38 cellular contexts compared by ENCODE assay signal in the genomic region with DNA sequence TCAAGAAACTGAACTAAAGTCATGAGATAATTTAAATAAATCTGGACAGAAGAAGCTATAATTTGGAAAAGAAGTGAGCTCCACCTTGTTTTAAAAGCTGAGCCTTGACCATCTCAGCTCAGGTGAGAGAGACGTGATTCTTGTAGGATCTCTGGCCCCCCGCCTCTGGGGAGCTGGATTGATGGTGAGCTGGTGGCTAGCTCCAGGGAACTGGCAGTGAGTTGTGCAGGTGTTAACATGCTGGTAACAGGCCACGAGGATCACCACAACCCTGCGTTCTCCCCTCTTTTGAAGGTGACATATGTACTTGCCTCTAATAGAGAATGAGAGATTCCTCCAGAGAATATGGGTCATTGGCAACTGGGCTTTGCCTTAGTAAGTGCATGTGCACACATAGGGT.
"Had no signal": no experiment of that assay in that cellular context is flagged by ENCODE, and none has a peak within 500 bp of the region (broad histone marks: within the 10 kb centered on the region; RNA-seq: fewer than 3 reads in every experiment).

No MANE protein-coding gene starts in this region.

- H3K36me3 ChIP-seq: adrenal gland, ascending aorta, brain microvascular endothelial cell, breast epithelium, cardiac muscle cell had no signal

- H3K27me3 ChIP-seq: adrenal gland, ascending aorta, body of pancreas, brain microvascular endothelial cell, breast epithelium, cardiac muscle cell had no signal

- H3K4me3 ChIP-seq: adrenal gland, ascending aorta, body of pancreas, breast epithelium, cardiac muscle cell had no signal

- H3K9me3 Mint-ChIP-seq: activated naive CD4-positive, alpha-beta T cell treated with anti-CD3 and anti-CD28 coated beads for 36 hours; activated naive CD4-positive, alpha-beta T cell treated with anti-CD3 and anti-CD28 coated beads, Interleukin-2, amount 10 ng/mL, durations not matched to agents 7 days and 5 days; activated naive CD4-positive, alpha-beta T cell treated with anti-CD3 and anti-CD28 coated beads, Interleukin-2, amount 50 U/mL, for 24 hours; activated naive CD4-positive, alpha-beta T cell treated with anti-CD3 and anti-CD28 coated beads, Interleukin-2, amount 50 U/mL, for 72 hours; activated naive CD8-positive, alpha-beta T cell treated with anti-CD3 and anti-CD28 coated beads for 36 hours; activated naive CD8-positive, alpha-beta T cell treated with anti-CD3 and anti-CD28 coated beads, Interleukin-2, amount 10 ng/mL, durations not matched to agents 7 days and 5 days; activated naive CD8-positive, alpha-beta T cell treated with anti-CD3 and anti-CD28 coated beads, Interleukin-2, amount 50 U/mL, for 24 hours; activated T-cell treated with anti-CD3 and anti-CD28 coated beads, Interleukin-2, amount 50 U/mL, for 24 hours; activated T-cell treated with anti-CD3 and anti-CD28 coated beads, Interleukin-2, amount 50 U/mL, for 4 hours; activated T-cell treated with anti-CD3 and anti-CD28 coated beads, Interleukin-2, amount 50 U/mL, for 72 hours; activated T-helper 1 cell treated with anti-CD3 and anti-CD28 coated beads, Interleukin-12 subunit alpha, Interleukin-12 subunit beta, Interleukin-2, Interleukin-4 antibody, amounts not matched to agents 30 ng/mL and 10 ng/mL and 1 ng/mL, durations not matched to agents 14 hours and 24 hours and 36 hours; activated T-helper 17 cell treated with anti-CD3 and anti-CD28 coated beads, Interleukin-2, amount 50 U/mL, for 72 hours; activated T-helper 2 cell treated with anti-CD3 and anti-CD28 coated beads, Interferon-gamma antibody, Interleukin-2, Interleukin-4, amounts not matched to agents 10 μg/mL and 5 μg/mL and 100 μg/mL, durations not matched to agents 14 hours and 24 hours and 36 hours had no signal

- H3K4me1 ChIP-seq: adrenal gland, ascending aorta, body of pancreas, breast epithelium had no signal

- H3K4me1 Mint-ChIP-seq: activated naive CD4-positive, alpha-beta T cell treated with anti-CD3 and anti-CD28 coated beads, Interleukin-2, amount 10 ng/mL, durations not matched to agents 7 days and 5 days; activated naive CD4-positive, alpha-beta T cell treated with anti-CD3 and anti-CD28 coated beads, Interleukin-2, amount 50 U/mL, for 24 hours; activated naive CD8-positive, alpha-beta T cell treated with anti-CD3 and anti-CD28 coated beads for 36 hours; activated naive CD8-positive, alpha-beta T cell treated with anti-CD3 and anti-CD28 coated beads, Interleukin-2, amount 10 ng/mL, durations not matched to agents 7 days and 5 days; activated naive CD8-positive, alpha-beta T cell treated with anti-CD3 and anti-CD28 coated beads, Interleukin-2, amount 50 U/mL, for 24 hours; activated T-helper 17 cell treated with anti-CD3 and anti-CD28 coated beads, Interleukin-2, amount 50 U/mL, for 72 hours; central memory CD8-positive, alpha-beta T cell had no signal

- H3K27ac ChIP-seq: adrenal gland, ascending aorta, body of pancreas, brain microvascular endothelial cell, breast epithelium, cardiac muscle cell had no signal

- H3K27me3 Mint-ChIP-seq: activated naive CD4-positive, alpha-beta T cell treated with anti-CD3 and anti-CD28 coated beads, Interleukin-2, amount 10 ng/mL, durations not matched to agents 7 days and 5 days; activated naive CD8-positive, alpha-beta T cell; activated naive CD8-positive, alpha-beta T cell treated with anti-CD3 and anti-CD28 coated beads for 36 hours; activated T-cell treated with anti-CD3 and anti-CD28 coated beads, Interleukin-2, amount 50 U/mL, for 24 hours; brain; central memory CD8-positive, alpha-beta T cell had no signal

- FAIRE-seq: astrocyte, bronchial epithelial cell had no signal

- DNase-seq: activated effector memory CD4-positive, alpha-beta T cell treated with anti-CD3 and anti-CD28 coated beads, Interleukin-2, amount 50 U/mL, for 16 hours; activated effector memory CD4-positive, alpha-beta T cell treated with Interleukin-2 at 50 U/mL for 16 hours; activated gamma-delta T cell; activated gamma-delta T cell treated with Interleukin-2 at 50 U/mL for 16 hours; activated naive CD4-positive, alpha-beta T cell; activated naive CD4-positive, alpha-beta T cell treated with anti-CD3 and anti-CD28 coated beads for 36 hours; activated naive CD4-positive, alpha-beta T cell treated with anti-CD3 and anti-CD28 coated beads, Interleukin-2, amount 10 ng/mL, durations not matched to agents 7 days and 5 days; activated naive CD4-positive, alpha-beta T cell treated with anti-CD3 and anti-CD28 coated beads, Interleukin-2, amount 50 U/mL, for 16 hours; activated naive CD4-positive, alpha-beta T cell treated with Interleukin-2 at 50 U/mL for 16 hours; activated naive CD8-positive, alpha-beta T cell treated with anti-CD3 and anti-CD28 coated beads for 36 hours; activated naive CD8-positive, alpha-beta T cell treated with anti-CD3 and anti-CD28 coated beads, Interleukin-2, amount 10 ng/mL, durations not matched to agents 7 days and 5 days; activated naive CD8-positive, alpha-beta T cell treated with anti-CD3 and anti-CD28 coated beads, Interleukin-2, amount 50 U/mL, for 24 hours; activated T-cell treated with anti-CD3 and anti-CD28 coated beads, Interleukin-2, amount 50 U/mL, for 24 hours; activated T-cell treated with anti-CD3 and anti-CD28 coated beads, Interleukin-2, amount 50 U/mL, for 4 hours; activated T-cell treated with anti-CD3 and anti-CD28 coated beads, Interleukin-2, amount 50 U/mL, for 48 hours; activated T-cell treated with anti-CD3 and anti-CD28 coated beads, Interleukin-2, amount 50 U/mL, for 72 hours; adrenal gland; amniotic stem cell; amygdala; aorta; body of pancreas; brain microvascular endothelial cell; caudate nucleus; central memory CD4-positive, alpha-beta T cell; cerebellar nuclear complex had no signal

- H3K27ac Mint-ChIP-seq: activated naive CD4-positive, alpha-beta T cell treated with anti-CD3 and anti-CD28 coated beads for 36 hours; activated naive CD4-positive, alpha-beta T cell treated with anti-CD3 and anti-CD28 coated beads, Interleukin-2, amount 10 ng/mL, durations not matched to agents 7 days and 5 days; activated naive CD4-positive, alpha-beta T cell treated with anti-CD3 and anti-CD28 coated beads, Interleukin-2, amount 50 U/mL, for 24 hours; activated naive CD4-positive, alpha-beta T cell treated with anti-CD3 and anti-CD28 coated beads, Interleukin-2, amount 50 U/mL, for 72 hours; activated naive CD8-positive, alpha-beta T cell; activated naive CD8-positive, alpha-beta T cell treated with anti-CD3 and anti-CD28 coated beads for 36 hours; activated naive CD8-positive, alpha-beta T cell treated with anti-CD3 and anti-CD28 coated beads, Interleukin-2, amount 10 ng/mL, durations not matched to agents 7 days and 5 days; activated naive CD8-positive, alpha-beta T cell treated with anti-CD3 and anti-CD28 coated beads, Interleukin-2, amount 50 U/mL, for 24 hours; activated T-cell treated with anti-CD3 and anti-CD28 coated beads, Interleukin-2, amount 50 U/mL, for 24 hours; activated T-cell treated with anti-CD3 and anti-CD28 coated beads, Interleukin-2, amount 50 U/mL, for 72 hours; activated T-helper 1 cell treated with anti-CD3 and anti-CD28 coated beads, Interleukin-12 subunit alpha, Interleukin-12 subunit beta, Interleukin-2, Interleukin-4 antibody, amounts not matched to agents 30 ng/mL and 10 ng/mL and 1 ng/mL, durations not matched to agents 14 hours and 24 hours and 36 hours; activated T-helper 17 cell treated with anti-CD3 and anti-CD28 coated beads, Interleukin-2, amount 50 U/mL, for 72 hours; activated T-helper 2 cell treated with anti-CD3 and anti-CD28 coated beads, Interferon-gamma antibody, Interleukin-2, Interleukin-4, amounts not matched to agents 10 μg/mL and 5 μg/mL and 100 μg/mL, durations not matched to agents 14 hours and 24 hours and 36 hours had no signal

- ATAC-seq: activated naive CD4-positive, alpha-beta T cell treated with anti-CD3 and anti-CD28 coated beads, Interleukin-2, amount 50 U/mL, for 72 hours; activated naive CD8-positive, alpha-beta T cell treated with anti-CD3 and anti-CD28 coated beads, Interleukin-2, amount 50 U/mL, for 24 hours; activated T-cell treated with anti-CD3 and anti-CD28 coated beads, Interleukin-2, amount 50 U/mL, for 4 hours; activated T-cell treated with anti-CD3 and anti-CD28 coated beads, Interleukin-2, amount 50 U/mL, for 72 hours; activated T-helper 17 cell treated with anti-CD3 and anti-CD28 coated beads, Interleukin-2, amount 50 U/mL, for 72 hours; body of pancreas had no signal

- H3K4me3 Mint-ChIP-seq: activated naive CD4-positive, alpha-beta T cell treated with anti-CD3 and anti-CD28 coated beads for 36 hours; activated naive CD4-positive, alpha-beta T cell treated with anti-CD3 and anti-CD28 coated beads, Interleukin-2, amount 10 ng/mL, durations not matched to agents 7 days and 5 days; activated naive CD4-positive, alpha-beta T cell treated with anti-CD3 and anti-CD28 coated beads, Interleukin-2, amount 50 U/mL, for 24 hours; activated naive CD8-positive, alpha-beta T cell; activated naive CD8-positive, alpha-beta T cell treated with anti-CD3 and anti-CD28 coated beads for 36 hours; activated naive CD8-positive, alpha-beta T cell treated with anti-CD3 and anti-CD28 coated beads, Interleukin-2, amount 10 ng/mL, durations not matched to agents 7 days and 5 days; activated naive CD8-positive, alpha-beta T cell treated with anti-CD3 and anti-CD28 coated beads, Interleukin-2, amount 50 U/mL, for 24 hours; activated T-cell treated with anti-CD3 and anti-CD28 coated beads, Interleukin-2, amount 50 U/mL, for 24 hours; activated T-cell treated with anti-CD3 and anti-CD28 coated beads, Interleukin-2, amount 50 U/mL, for 4 hours; activated T-cell treated with anti-CD3 and anti-CD28 coated beads, Interleukin-2, amount 50 U/mL, for 72 hours; activated T-helper 1 cell treated with anti-CD3 and anti-CD28 coated beads, Interleukin-12 subunit alpha, Interleukin-12 subunit beta, Interleukin-2, Interleukin-4 antibody, amounts not matched to agents 30 ng/mL and 10 ng/mL and 1 ng/mL, durations not matched to agents 14 hours and 24 hours and 36 hours; activated T-helper 17 cell treated with anti-CD3 and anti-CD28 coated beads, Interleukin-2, amount 50 U/mL, for 72 hours; brain; central memory CD8-positive, alpha-beta T cell had no signal

- H3K36me3 Mint-ChIP-seq: activated naive CD4-positive, alpha-beta T cell treated with anti-CD3 and anti-CD28 coated beads, Interleukin-2, amount 10 ng/mL, durations not matched to agents 7 days and 5 days; activated naive CD4-positive, alpha-beta T cell treated with anti-CD3 and anti-CD28 coated beads, Interleukin-2, amount 50 U/mL, for 24 hours; activated naive CD4-positive, alpha-beta T cell treated with anti-CD3 and anti-CD28 coated beads, Interleukin-2, amount 50 U/mL, for 72 hours; activated naive CD8-positive, alpha-beta T cell; activated naive CD8-positive, alpha-beta T cell treated with anti-CD3 and anti-CD28 coated beads for 36 hours; activated naive CD8-positive, alpha-beta T cell treated with anti-CD3 and anti-CD28 coated beads, Interleukin-2, amount 10 ng/mL, durations not matched to agents 7 days and 5 days; brain had no signal

- H3K9me3 ChIP-seq: adrenal gland, ascending aorta, body of pancreas, breast epithelium had no signal
